In genomic region chr6:157821342-157822033, GRCh38 we compare ENCODE assay signal across 10 cellular contexts. TPM values are rescaled to one million over a fixed set of nuclear protein-coding genes. Genes with fewer than 3 reads are reported as not detected.
DNase-seq lines count a peak whose midpoint lies in the region; ATAC-seq and TF ChIP-seq lines count a peak whose summit lies in the region.
"Had no signal": no experiment of that assay in that cellular context is flagged by ENCODE, and none has a peak within 500 bp of the region (broad histone marks: within the 10 kb centered on the region; RNA-seq: fewer than 3 reads in every experiment).

No MANE protein-coding gene starts in this region.

- no peaks in the 10 kb centered on the region for H3K9me3 ChIP-seq in osteoblast (ENCODE audit: low read depth, low read length)
- H3K9me3 ChIP-seq: A549, SJCRH30 had no signal

- no peaks in the 10 kb centered on the region for H3K9me3 Mint-ChIP-seq in activated CD4-positive, alpha-beta T cell treated with anti-CD3 and anti-CD28 coated beads, Interleukin-2, amount 10 ng/mL, durations not matched to agents 7 days and 5 days
- H3K9me3 Mint-ChIP-seq in HFFc6, result no peaks in the 10 kb centered on the region

- no peaks in the 10 kb centered on the region for H3K36me3 ChIP-seq in osteoblast (ENCODE audit: insufficient read depth, low read length)
- H3K36me3 ChIP-seq: SJCRH30 had no signal

- peaks cover 7% of the 10 kb centered on the region for H3K36me3 Mint-ChIP-seq in activated CD4-positive, alpha-beta T cell treated with anti-CD3 and anti-CD28 coated beads, Interleukin-2, amount 10 ng/mL, durations not matched to agents 7 days and 5 days (ENCODE audit: low read depth)
- peaks cover 16% of the 10 kb centered on the region for H3K36me3 Mint-ChIP-seq in HFFc6 (ENCODE audit: low read depth)

- TF ChIP-seq CTCF in HFFc6 (IDR thresholded peaks at IDR 0.05) (no peak), osteoblast (IDR thresholded peaks at IDR 0.05; ENCODE audit: extremely low read depth, low read depth, low read length) (no peak), omental fat pad (IDR thresholded peaks at IDR 0.05) (no peak)

- peak overlapping the region; percentile 64 for H3K4me3 Mint-ChIP-seq in activated CD4-positive, alpha-beta T cell treated with anti-CD3 and anti-CD28 coated beads, Interleukin-2, amount 10 ng/mL, durations not matched to agents 7 days and 5 days
- H3K4me3 Mint-ChIP-seq in HFFc6, result peak overlapping the region; percentile 77

- H4K20me1 ChIP-seq in osteoblast (ENCODE audit: insufficient read depth, low read length), result peaks cover 3% of the 10 kb centered on the region

- POLR2A ChIA-PET in activated CD4-positive, alpha-beta T cell treated with anti-CD3 and anti-CD28 coated beads, Interleukin-2, amount 10 ng/mL, durations not matched to agents 7 days and 5 days (lab: Charles Lee), result no interaction called here

- peaks cover 30% of the 10 kb centered on the region for H3K79me2 ChIP-seq in osteoblast (ENCODE audit: insufficient read depth, low read length)

- H3K4me2 ChIP-seq in osteoblast (ENCODE audit: insufficient read depth, low read length), result no peak overlapping the region

- H2AFZ ChIP-seq in osteoblast (ENCODE audit: low read length), result no peak overlapping the region

- H3K4me1 Mint-ChIP-seq in activated CD4-positive, alpha-beta T cell treated with anti-CD3 and anti-CD28 coated beads, Interleukin-2, amount 10 ng/mL, durations not matched to agents 7 days and 5 days, result peaks cover 26% of the 10 kb centered on the region
- H3K4me1 Mint-ChIP-seq in HFFc6 (ENCODE audit: low read depth), result peaks cover 39% of the 10 kb centered on the region

- DNase-seq in activated CD4-positive, alpha-beta T cell treated with anti-CD3 and anti-CD28 coated beads, Interleukin-2, amount 10 ng/mL, durations not matched to agents 7 days and 5 days, result no peak
- no peak for DNase-seq in activated CD4-positive, alpha-beta T cell treated with anti-CD3 and anti-CD28 coated beads for 4 hours
- DNase-seq in HFFc6, result no peak
- peak; percentile 44 for DNase-seq in dermis blood vessel endothelial cell
- peak; percentile 90 for DNase-seq in osteoblast (ENCODE audit: insufficient read length, low spot score, missing footprints)
- DNase-seq in SW480 (ENCODE audit: low spot score), result no peak
- no peak for DNase-seq in omental fat pad (ENCODE audit: low spot score)
- DNase-seq: SJCRH30 had no signal

- H3K27me3 ChIP-seq in osteoblast (ENCODE audit: insufficient read depth, low read length), result no peaks in the 10 kb centered on the region
- H3K27me3 ChIP-seq: SJCRH30 had no signal

- peaks cover 14% of the 10 kb centered on the region for H3K4me1 ChIP-seq in osteoblast (ENCODE audit: insufficient read depth, low read length)
- H3K4me1 ChIP-seq: SJCRH30 had no signal

- no peak overlapping the region for H3K4me3 ChIP-seq in osteoblast (ENCODE audit: insufficient read depth, low read length)
- H3K4me3 ChIP-seq: SJCRH30 had no signal

- H3K27me3 Mint-ChIP-seq in activated CD4-positive, alpha-beta T cell treated with anti-CD3 and anti-CD28 coated beads, Interleukin-2, amount 10 ng/mL, durations not matched to agents 7 days and 5 days, result peaks cover 54% of the 10 kb centered on the region
- peaks cover 5% of the 10 kb centered on the region; the same call in 1 of the 2 replicates for H3K27me3 Mint-ChIP-seq in HFFc6 (ENCODE audit: insufficient read depth)

- no peak for ATAC-seq in HG03521 (IDR thresholded peaks at IDR 0.05; ENCODE audit: unreplicated experiment)
- no peak for ATAC-seq in omental fat pad (ENCODE audit: low FRiP score)
- ATAC-seq: A549 had no signal

- peak overlapping the region; percentile 48 for H3K27ac Mint-ChIP-seq in activated CD4-positive, alpha-beta T cell treated with anti-CD3 and anti-CD28 coated beads, Interleukin-2, amount 10 ng/mL, durations not matched to agents 7 days and 5 days
- H3K27ac Mint-ChIP-seq in HFFc6, result peak overlapping the region; percentile 91

- CTCF ChIA-PET in activated CD4-positive, alpha-beta T cell treated with anti-CD3 and anti-CD28 coated beads, Interleukin-2, amount 10 ng/mL, durations not matched to agents 7 days and 5 days (lab: Charles Lee), result no interaction called here

- H3K27ac ChIP-seq in osteoblast (ENCODE audit: low read depth, low read length), result peak overlapping the region; percentile 22
- H3K27ac ChIP-seq: SJCRH30 had no signal

RNA-seq across cellular contexts. Expression of gene SNX9, which starts 1.6 kb away (rescaled TPM):
- 10 to 100 TPM in 1 of 2 experiments, 1 to 10 TPM in 1; 9.4 to 10.7 TPM for total RNA-seq in activated CD4-positive, alpha-beta T cell treated with anti-CD3 and anti-CD28 coated beads, Interleukin-2, amount 10 ng/mL, durations not matched to agents 7 days and 5 days
- total RNA-seq in HFFc6 (2021; fragmentation: NEBNext Ultra II Directional; extraction: Animal tissue kit (Norgen Biotek cat#: 25700)), result 10 to 100 TPM; 37.2 to 46.6 (median 40.9) TPM
- 51.4 and 61.4 TPM in 2 replicates for total RNA-seq in dermis blood vessel endothelial cell
- 147 and 177 TPM in 2 replicates for total RNA-seq in osteoblast
- total RNA-seq in omental fat pad, result 10 to 100 TPM; 61.8 to 89.6 (median 76.3) TPM

Comparison
In these comparisons a context has a peak if more than half of its experiments do, and no peak if none do; other contexts are left out.
1. DNase-seq: peak in dermis blood vessel endothelial cell (single experiment) and osteoblast (single experiment); none in activated CD4-positive, alpha-beta T cell treated with anti-CD3 and anti-CD28 coated beads, Interleukin-2, amount 10 ng/mL, durations not matched to agents 7 days and 5 days (single experiment), activated CD4-positive, alpha-beta T cell treated with anti-CD3 and anti-CD28 coated beads for 4 hours (0 of 2), HFFc6 (single experiment), SW480 (single experiment) and omental fat pad (single experiment).